ENCODE assay signal across 27 cellular contexts in the genomic region with DNA sequence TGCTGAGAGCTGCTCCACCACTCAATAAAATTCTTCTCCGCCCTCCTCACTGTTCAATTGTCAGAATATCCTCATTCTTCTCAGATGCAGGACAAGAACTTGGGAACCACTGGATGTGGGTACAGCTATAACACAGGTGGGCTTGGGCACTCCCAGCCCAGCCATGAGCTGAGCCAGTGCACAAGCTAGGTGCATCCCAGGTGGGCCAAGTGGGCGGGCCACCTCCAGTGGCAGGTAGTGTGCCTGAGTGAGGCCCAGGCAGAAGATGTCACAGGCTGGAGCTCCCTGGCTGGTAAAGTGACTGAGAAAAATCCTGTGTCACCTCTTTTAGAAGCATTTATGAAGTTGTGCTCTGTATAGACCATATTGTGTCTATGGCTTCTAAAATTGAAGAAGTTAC.
"Had no signal": no experiment of that assay in that cellular context is flagged by ENCODE, and none has a peak within 500 bp of the region (broad histone marks: within the 10 kb centered on the region; RNA-seq: fewer than 3 reads in every experiment).

No MANE protein-coding gene starts in this region.

- H3K9me3 ChIP-seq: ovary, prostate gland, right lobe of liver, sigmoid colon, stomach, thoracic aorta, thyroid gland, tibial nerve, vagina had no signal

- H3K27ac Mint-ChIP-seq: naive thymus-derived CD4-positive, alpha-beta T cell; natural killer cell; nephron; neural progenitor cell; stimulated activated effector memory CD8-positive, alpha-beta T cell treated with anti-CD3 and anti-CD28 coated beads, Interleukin-12 subunit alpha, Interleukin-12 subunit beta, amount 100 ng/mL, for 72 hours; stimulated activated naive B cell treated with anti-CD40 and anti-IgM and Interleukin-4, amounts not matched to agents 10 μg/mL and 1 μg/mL and 100 μg/mL, for 72 hours; stimulated activated naive CD8-positive, alpha-beta T cell treated with anti-CD3 and anti-CD28 coated beads, Interleukin-15, Interleukin-2, amounts not matched to agents 100 ng/mL and 50 ng/mL, for 24 hours; type B pancreatic cell had no signal

- H3K36me3 Mint-ChIP-seq: naive thymus-derived CD4-positive, alpha-beta T cell; neural progenitor cell; stimulated activated naive B cell treated with anti-CD40 and anti-IgM and Interleukin-4, amounts not matched to agents 10 μg/mL and 1 μg/mL and 100 μg/mL, for 72 hours; type B pancreatic cell had no signal

- H3K36me3 ChIP-seq: neural progenitor cell, ovary, prostate gland, right lobe of liver, sigmoid colon, stomach, thoracic aorta, thyroid gland, tibial nerve, vagina had no signal

- H3K9me3 Mint-ChIP-seq: nephron, neural progenitor cell, type B pancreatic cell had no signal

- H3K4me1 Mint-ChIP-seq: naive thymus-derived CD4-positive, alpha-beta T cell; natural killer cell; nephron; stimulated activated effector memory CD8-positive, alpha-beta T cell treated with anti-CD3 and anti-CD28 coated beads, Interleukin-12 subunit alpha, Interleukin-12 subunit beta, amount 100 ng/mL, for 72 hours; stimulated activated naive B cell treated with anti-CD40 and anti-IgM and Interleukin-4, amounts not matched to agents 10 μg/mL and 1 μg/mL and 100 μg/mL, for 72 hours had no signal

- FAIRE-seq: small intestine, urothelium cell line had no signal

- DNase-seq: naive thymus-derived CD4-positive, alpha-beta T cell; natural killer cell; occipital lobe; ovary; right cardiac atrium; right lobe of liver; sigmoid colon; small intestine; stimulated activated CD4-positive, alpha-beta T cell treated with anti-CD3 and anti-CD28 coated beads, Interleukin-15, amount 100 ng/mL, for 24 hours; stimulated activated CD4-positive, alpha-beta T cell treated with anti-CD3 and anti-CD28 coated beads, Interleukin-2, amount 100 ng/mL, for 24 hours; stimulated activated CD4-positive, alpha-beta T cell treated with anti-CD3 and anti-CD28 coated beads, Interleukin-2, amount 100 ng/mL, for 48 hours; stimulated activated CD4-positive, alpha-beta T cell treated with anti-CD3 and anti-CD28 coated beads, Interleukin-4, amount 100 ng/mL, for 24 hours; stimulated activated naive B cell treated with anti-CD40 and anti-IgM and Interleukin-4, amounts not matched to agents 10 μg/mL and 1 μg/mL and 100 μg/mL, for 72 hours; stimulated activated naive CD4-positive, alpha-beta T cell treated with Interleukin-2 at 50 U/mL for 16 hours; stomach had no signal

- H3K4me1 ChIP-seq: neural progenitor cell, parathyroid adenoma, prostate gland, right lobe of liver, sigmoid colon, stomach, thyroid gland, tibial nerve, vagina had no signal

- ATAC-seq: naive thymus-derived CD4-positive, alpha-beta T cell; natural killer cell; right cardiac atrium; stimulated activated effector memory CD8-positive, alpha-beta T cell treated with anti-CD3 and anti-CD28 coated beads, Interleukin-12 subunit alpha, Interleukin-12 subunit beta, amount 100 ng/mL, for 72 hours; stimulated activated naive B cell treated with anti-CD40 and anti-IgM and Interleukin-4, amounts not matched to agents 10 μg/mL and 1 μg/mL and 100 μg/mL, for 72 hours had no signal

- H3K4me3 Mint-ChIP-seq: naive thymus-derived CD4-positive, alpha-beta T cell; natural killer cell; nephron; neural progenitor cell; stimulated activated effector memory CD8-positive, alpha-beta T cell treated with anti-CD3 and anti-CD28 coated beads, Interleukin-12 subunit alpha, Interleukin-12 subunit beta, amount 100 ng/mL, for 72 hours; stimulated activated naive B cell treated with anti-CD40 and anti-IgM and Interleukin-4, amounts not matched to agents 10 μg/mL and 1 μg/mL and 100 μg/mL, for 72 hours; stimulated activated naive CD8-positive, alpha-beta T cell treated with anti-CD3 and anti-CD28 coated beads, Interleukin-15, Interleukin-2, amounts not matched to agents 100 ng/mL and 50 ng/mL, for 24 hours; type B pancreatic cell had no signal

- H3K4me3 ChIP-seq: neural progenitor cell, ovary, prostate gland, right lobe of liver, sigmoid colon, stomach, thoracic aorta, thyroid gland, tibial nerve, vagina had no signal

- H3K27ac ChIP-seq: neural progenitor cell, ovary, parathyroid adenoma, prostate gland, right lobe of liver, sigmoid colon, stomach, thoracic aorta, thyroid gland, tibial nerve, vagina had no signal

- H3K9ac ChIP-seq: neural progenitor cell, parathyroid adenoma had no signal

- H3K27me3 Mint-ChIP-seq: naive thymus-derived CD4-positive, alpha-beta T cell; stimulated activated naive B cell treated with anti-CD40 and anti-IgM and Interleukin-4, amounts not matched to agents 10 μg/mL and 1 μg/mL and 100 μg/mL, for 72 hours; stimulated activated naive CD8-positive, alpha-beta T cell treated with anti-CD3 and anti-CD28 coated beads, Interleukin-15, Interleukin-2, amounts not matched to agents 100 ng/mL and 50 ng/mL, for 24 hours; type B pancreatic cell had no signal
